24 cellular contexts compared by ENCODE assay signal in genomic region chr19:28585796-28586195, GRCh38.
"Had no signal": no experiment of that assay in that cellular context is flagged by ENCODE, and none has a peak within 500 bp of the region (broad histone marks: within the 10 kb centered on the region; RNA-seq: fewer than 3 reads in every experiment).

No MANE protein-coding gene starts in this region.

- H2AFZ ChIP-seq: neural progenitor cell had no signal

- H3K4me2 ChIP-seq: neural progenitor cell had no signal

- H3K36me3 ChIP-seq: left ventricle myocardium inferior, neural progenitor cell, ovary, prostate gland, stomach, thyroid gland, transverse colon, upper lobe of right lung, uterus had no signal

- H3K27ac ChIP-seq: left ventricle myocardium inferior, neural progenitor cell, ovary, prostate gland, skin epidermis, stomach, testis, thyroid gland, transverse colon, upper lobe of right lung, uterus had no signal

- H3K4me1 ChIP-seq: left ventricle myocardium inferior, neural progenitor cell, prostate gland, stomach, testis, thyroid gland, transverse colon, upper lobe of right lung, uterus had no signal

- H3K4me3 ChIP-seq: left ventricle myocardium inferior, lung, neural progenitor cell, ovary, prostate gland, skin epidermis, stomach, testis, thyroid gland, transverse colon, upper lobe of right lung, uterus had no signal

- H3K9ac ChIP-seq: neural progenitor cell had no signal

- H3K9me3 ChIP-seq: left ventricle myocardium inferior, ovary, prostate gland, stomach, testis, thyroid gland, transverse colon, upper lobe of right lung, uterus had no signal

- DNase-seq: hypothalamus; left ventricle myocardium inferior; naive B cell; natural killer cell; nephron progenitor cell; ovary; right cardiac atrium; stimulated activated CD4-positive, alpha-beta T cell treated with anti-CD3 and anti-CD28 coated beads, Interleukin-12 subunit alpha, Interleukin-12 subunit beta, amount 100 ng/mL, for 4 hours; stimulated activated CD4-positive, alpha-beta T cell treated with anti-CD3 and anti-CD28 coated beads, Interleukin-15, amount 100 ng/mL, for 24 hours; stimulated activated CD4-positive, alpha-beta T cell treated with anti-CD3 and anti-CD28 coated beads, Interleukin-2, amount 100 ng/mL, for 24 hours; stimulated activated CD4-positive, alpha-beta T cell treated with anti-CD3 and anti-CD28 coated beads, Interleukin-4, amount 100 ng/mL, for 1 hour; stimulated activated naive B cell treated with anti-CD40 and anti-IgM and Interleukin-4, amounts not matched to agents 10 μg/mL and 1 μg/mL and 100 μg/mL, for 72 hours; stimulated activated naive CD8-positive, alpha-beta T cell treated with anti-CD3 and anti-CD28 coated beads, Interleukin-15, Interleukin-2, amounts not matched to agents 100 U/mL and 50 U/mL, for 24 hours; stomach; testis; thyroid gland; transverse colon; upper lobe of right lung; uterus had no signal

- H3K27me3 ChIP-seq: neural progenitor cell, ovary, stomach, testis, thyroid gland, transverse colon, upper lobe of right lung, uterus had no signal

- ATAC-seq: natural killer cell; right cardiac atrium; sciatic nerve; stimulated activated naive B cell treated with anti-CD40 and anti-IgM and Interleukin-4, amounts not matched to agents 10 μg/mL and 1 μg/mL and 100 μg/mL, for 72 hours; upper lobe of right lung had no signal
